In genomic region chr13:73449258-73449657, GRCh38 we compare ENCODE assay signal across 20 cellular contexts.
DNase-seq lines count a peak whose midpoint lies in the region; ATAC-seq, FAIRE-seq and TF ChIP-seq lines count a peak whose summit lies in the region.
"Had no signal": no experiment of that assay in that cellular context is flagged by ENCODE, and none has a peak within 500 bp of the region (broad histone marks: within the 10 kb centered on the region; RNA-seq: fewer than 3 reads in every experiment).

No MANE protein-coding gene starts in this region.

- DNase-seq in A549 (ENCODE audit: low read depth in 1 of 2, low spot score in 1 of 2): peak in 1 of 2 experiments; percentile 21
- peak; percentile 34 for DNase-seq in HT-29 (ENCODE audit: low spot score)
- DNase-seq in amniotic epithelial cell (ENCODE audit: low read depth): peak; percentile 45
- DNase-seq in foreskin keratinocyte: peak in 1 of 2 donors; percentile 49
- DNase-seq in testis: no peak
- no peak for DNase-seq in DMS79 treated with DMSO at 0.1 percent for 48 hours (lab: John Stamatoyannopoulos, UW)
- DNase-seq in NCI-H2227 treated with DMSO at 0.1 percent for 48 hours (lab: John Stamatoyannopoulos, UW): no peak
- no peak for DNase-seq in activated effector memory CD4-positive, alpha-beta T cell treated with Interleukin-2 at 50 U/mL for 16 hours
- DNase-seq: C1 segment of cervical spinal cord, GF-D8, Kasumi-1, NCI-H1105, NCI-H1694, NCI-H2107, NCI-H345, NCI-H526, RPMI8226 had no signal

- H3K4me1 ChIP-seq in A549 (peaks cover 25% of the 10 kb centered on the region; the same call in 2 of the 3 replicates), foreskin keratinocyte (peaks cover 6% of the 10 kb centered on the region), testis (no peaks in the 10 kb centered on the region)
- H3K4me1 ChIP-seq: SJSA1 had no signal

- H3K9me3 ChIP-seq in A549 (no peaks in the 10 kb centered on the region), testis (no peaks in the 10 kb centered on the region)
- H3K9me3 ChIP-seq: SJSA1 had no signal

- H3K36me3 ChIP-seq in testis (ENCODE audit: low read depth, missing control alignments): no peaks in the 10 kb centered on the region
- H3K36me3 ChIP-seq: SJSA1 had no signal

- TF ChIP-seq CTCF in A549 (IDR thresholded peaks at IDR 0.05): no peak
- TF ChIP-seq CTCF in foreskin keratinocyte (conservative IDR thresholded peaks at IDR 0.05): no peak
- no peak for TF ChIP-seq CTCF in testis (IDR thresholded peaks at IDR 0.05)

- H3K4me3 ChIP-seq in A549 (no peak overlapping the region), testis (no peak overlapping the region)
- H3K4me3 ChIP-seq: SJSA1 had no signal

- H3K27me3 ChIP-seq in foreskin keratinocyte (no peaks in the 10 kb centered on the region), testis (no peaks in the 10 kb centered on the region)
- H3K27me3 ChIP-seq: SJSA1 had no signal

- H3K27ac ChIP-seq in A549 (no peak overlapping the region), foreskin keratinocyte (peak overlapping the region; percentile 40), testis (no peak overlapping the region)
- H3K27ac ChIP-seq: SJSA1 had no signal

- no peak for FAIRE-seq in A549 (lab: Jason Lieb, UNC)
- FAIRE-seq: GM12891, H1 had no signal

- 26% methylated on average over 1 of the region's 1 CpG for WGBS in A549 (ENCODE audit: missing lambda C conversion rate)
- WGBS in testis, 2 donors: 83 to 86% methylated on average over 1 of the region's 1 CpG

- no peak for ATAC-seq in A549
- ATAC-seq in foreskin keratinocyte: peak; percentile 97

- CTCF ChIA-PET in A549 (lab: Yijun Ruan, JAX): no interaction called here

- no peak for TF ChIP-seq EP300 in A549 (IDR thresholded peaks at IDR 0.05)

- TF ChIP-seq RAD21 in A549 (conservative IDR thresholded peaks at IDR 0.05 in 1 of 2, IDR thresholded peaks at IDR 0.05 in 1 of 2): no peak

- H3K4me2 ChIP-seq in A549: no peak overlapping the region

- intact Hi-C loops in testis (cut with DNase I; ENCODE audit: low total_unique reads): no loop called here

- POLR2A ChIA-PET in A549 (lab: Yijun Ruan, JAX): no interaction called here

- no peak for TF ChIP-seq POLR2A in A549 (IDR thresholded peaks at IDR 0.05; ENCODE audit: low read length)
- no peak for TF ChIP-seq POLR2A in testis (IDR thresholded peaks at IDR 0.05)

TF ChIP-seq in A549, 52 proteins besides CTCF, POLR2A, EP300 and RAD21:
- TF ChIP-seq NFE2L2 (conservative IDR thresholded peaks at IDR 0.05; ENCODE audit: low read length) (no peak), FOSL2 (IDR thresholded peaks at IDR 0.05) (no peak), FOSL2 (CRISPR knock-in tag; IDR thresholded peaks at IDR 0.05) (0 out of 2 replicates have a peak, but pooled peaks have one; percentile 33), HDAC2 (IDR thresholded peaks at IDR 0.05) (no peak), EHMT2 (IDR thresholded peaks at IDR 0.05; ENCODE audit: low read depth) (no peak), FOSB (CRISPR knock-in tag; IDR thresholded peaks at IDR 0.05) (no peak), PHF8 (IDR thresholded peaks at IDR 0.05; ENCODE audit: borderline replicate concordance, low read depth) (no peak), BCL3 (IDR thresholded peaks at IDR 0.05) (no peak)
- TF ChIP-seq, protein P1, sequence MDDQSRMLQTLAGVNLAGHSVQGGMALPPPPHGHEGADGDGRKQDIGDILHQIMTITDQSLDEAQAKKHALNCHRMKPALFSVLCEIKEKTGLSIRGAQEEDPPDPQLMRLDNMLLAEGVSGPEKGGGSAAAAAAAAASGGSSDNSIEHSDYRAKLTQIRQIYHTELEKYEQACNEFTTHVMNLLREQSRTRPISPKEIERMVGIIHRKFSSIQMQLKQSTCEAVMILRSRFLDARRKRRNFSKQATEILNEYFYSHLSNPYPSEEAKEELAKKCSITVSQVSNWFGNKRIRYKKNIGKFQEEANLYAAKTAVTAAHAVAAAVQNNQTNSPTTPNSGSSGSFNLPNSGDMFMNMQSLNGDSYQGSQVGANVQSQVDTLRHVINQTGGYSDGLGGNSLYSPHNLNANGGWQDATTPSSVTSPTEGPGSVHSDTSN (IDR thresholded peaks at IDR 0.05): no peak

Comparison
In these comparisons a context has a peak if more than half of its experiments do, and no peak if none do; other contexts are left out.
1. DNase-seq: peak in HT-29 (single experiment) and amniotic epithelial cell (single experiment); none in testis (single experiment), DMS79 treated with DMSO at 0.1 percent for 48 hours (single experiment), NCI-H2227 treated with DMSO at 0.1 percent for 48 hours (single experiment) and activated effector memory CD4-positive, alpha-beta T cell treated with Interleukin-2 at 50 U/mL for 16 hours (single experiment).